Comparison of ENCODE assay signal across 1 cellular context in genomic region chr7:101912711-101913110, GRCh38.
A peak's percentile ranks its signal among the peaks of the same experiment; 100 is the strongest.
TF ChIP-seq lines count a peak whose summit lies in the region.

No MANE protein-coding gene starts in this region.

TF ChIP-seq in IMR-90, 13 proteins besides CTCF, POLR2A, EP300 and RAD21 (continued from another document):
- TF ChIP-seq FOS (IDR thresholded peaks at IDR 0.05; ENCODE audit: low read depth, low read length) (0 out of 2 replicates have a peak, but pooled peaks have one; percentile 3), ELK1 (IDR thresholded peaks at IDR 0.05; ENCODE audit: borderline replicate concordance, low read depth, low read length) (no peak), USF2 (IDR thresholded peaks at IDR 0.05; ENCODE audit: low read depth, low read length) (peak; percentile 66; the same call in 1 of the 2 replicates), BHLHE40 (IDR thresholded peaks at IDR 0.05; ENCODE audit: low read depth, low read length) (peak; percentile 58; the same call in 1 of the 2 replicates), CEBPB (IDR thresholded peaks at IDR 0.05; ENCODE audit: low read depth, low read length) (no peak)
